Comparison of ENCODE assay signal across 8 cellular contexts in genomic region chr3:51500632-51501131, GRCh38. TPM values are rescaled to one million over a fixed set of nuclear protein-coding genes. Genes with fewer than 3 reads are reported as not detected.
DNase-seq lines count a peak whose midpoint lies in the region; ATAC-seq lines count a peak whose summit lies in the region.

No MANE protein-coding gene starts in this region.

- peak overlapping the region; percentile 79 for H3K4me3 Mint-ChIP-seq in activated naive CD4-positive, alpha-beta T cell treated with anti-CD3 and anti-CD28 coated beads, Interleukin-2, amount 10 ng/mL, durations not matched to agents 7 days and 5 days

- H3K9ac ChIP-seq in HUES6 (ENCODE audit: low read length): peak overlapping the region; percentile 38
- H3K9ac ChIP-seq in iPS-20b (ENCODE audit: low read depth, low read length): peak overlapping the region; percentile 75; the same call in 1 of the 2 replicates

- H3K27ac Mint-ChIP-seq in activated naive CD4-positive, alpha-beta T cell treated with anti-CD3 and anti-CD28 coated beads, Interleukin-2, amount 10 ng/mL, durations not matched to agents 7 days and 5 days: peak overlapping the region; percentile 92

- H3K27me3 ChIP-seq in HUES6 (ENCODE audit: control insufficient read depth, insufficient read depth, low read length) (no peaks in the 10 kb centered on the region), iPS-20b (ENCODE audit: insufficient read depth, low read length) (no peaks in the 10 kb centered on the region)

- peaks cover 11% of the 10 kb centered on the region for H3K27me3 Mint-ChIP-seq in activated naive CD4-positive, alpha-beta T cell treated with anti-CD3 and anti-CD28 coated beads, Interleukin-2, amount 10 ng/mL, durations not matched to agents 7 days and 5 days

- H3K4me1 ChIP-seq in HUES6 (ENCODE audit: control insufficient read depth, insufficient read depth, low read length) (no peaks in the 10 kb centered on the region), iPS-20b (ENCODE audit: insufficient read depth, low read length) (0 out of 2 replicates have a peak, but pooled peaks cover 3% of the 10 kb centered on the region)

- ATAC-seq in stimulated activated naive CD8-positive, alpha-beta T cell treated with anti-CD3 and anti-CD28 coated beads, Interleukin-15, Interleukin-2, amounts not matched to agents 100 U/mL and 50 U/mL, for 24 hours: no peak
- ATAC-seq in HG03378 (IDR thresholded peaks at IDR 0.05; ENCODE audit: unreplicated experiment): no peak

- no peaks in the 10 kb centered on the region for H3K36me3 Mint-ChIP-seq in activated naive CD4-positive, alpha-beta T cell treated with anti-CD3 and anti-CD28 coated beads, Interleukin-2, amount 10 ng/mL, durations not matched to agents 7 days and 5 days

- DNase-seq in activated naive CD4-positive, alpha-beta T cell treated with anti-CD3 and anti-CD28 coated beads, Interleukin-2, amount 10 ng/mL, durations not matched to agents 7 days and 5 days: peak; percentile 53
- peak; percentile 14 for DNase-seq in stimulated activated naive CD8-positive, alpha-beta T cell treated with anti-CD3 and anti-CD28 coated beads, Interleukin-15, Interleukin-2, amounts not matched to agents 100 U/mL and 50 U/mL, for 24 hours
- DNase-seq in NOMO-1 (lab: John Stamatoyannopoulos, UW; ENCODE audit: unreplicated experiment in 2 of 2) (no peak), SK-N-DZ (ENCODE audit: low spot score) (no peak), H4 (ENCODE audit: low spot score) (no peak)

- peaks cover 31% of the 10 kb centered on the region for H3K4me1 Mint-ChIP-seq in activated naive CD4-positive, alpha-beta T cell treated with anti-CD3 and anti-CD28 coated beads, Interleukin-2, amount 10 ng/mL, durations not matched to agents 7 days and 5 days

- peak overlapping the region; percentile 93 for H3K4me3 ChIP-seq in HUES6 (ENCODE audit: low read depth, low read length)
- H3K4me3 ChIP-seq in iPS-20b (ENCODE audit: low read length): peak overlapping the region; percentile 90; the same call in 1 of the 2 replicates

- H3K9me3 ChIP-seq in HUES6 (ENCODE audit: control insufficient read depth, insufficient read depth, low read depth, low read length) (no peaks in the 10 kb centered on the region), iPS-20b (ENCODE audit: insufficient read depth, low read depth, low read length) (no peaks in the 10 kb centered on the region)

- H3K27ac ChIP-seq in HUES6 (ENCODE audit: low read depth, low read length) (no peak overlapping the region), iPS-20b (ENCODE audit: low read length) (peak overlapping the region; percentile 22)

- CTCF ChIA-PET in activated naive CD4-positive, alpha-beta T cell treated with anti-CD3 and anti-CD28 coated beads, Interleukin-2, amount 10 ng/mL, durations not matched to agents 7 days and 5 days (lab: Charles Lee): interaction anchor here (0.8 to 5.9 kb wide), 21 partner anchors 10 to 884 kb away, joined by 3 to 156 read pairs (median 8); partner anchors contain the start of genes MANF, RAD54L2 and TEX264

- H3K9me3 Mint-ChIP-seq in activated naive CD4-positive, alpha-beta T cell treated with anti-CD3 and anti-CD28 coated beads, Interleukin-2, amount 10 ng/mL, durations not matched to agents 7 days and 5 days: no peaks in the 10 kb centered on the region

- H3K36me3 ChIP-seq in HUES6 (ENCODE audit: control insufficient read depth, insufficient read depth, low read length): peaks cover 6% of the 10 kb centered on the region
- H3K36me3 ChIP-seq in iPS-20b (ENCODE audit: insufficient read depth, low read depth, low read length): peaks cover 9% of the 10 kb centered on the region

RNA-seq across cellular contexts. Expression of gene DCAF1, which starts 0.9 kb away (rescaled TPM):
- polyA plus RNA-seq in SK-N-DZ (2014; cell fraction: cytosol; rRNA removed): 13.0 and 13.6 TPM in 2 replicates
- polyA plus RNA-seq in SK-N-DZ (2014; cell fraction: nucleus; rRNA removed): 17.3 and 29.6 TPM in 2 replicates
- 8.5 and 9.9 TPM in 2 replicates for total RNA-seq in H4 (2014; rRNA removed; shearing (Covaris generic))

RNA-seq across cellular contexts. Expression of gene RAD54L2, which starts 37.8 kb away (rescaled TPM):
- 5.5 TPM in 2 replicates for polyA plus RNA-seq in SK-N-DZ (2014; cell fraction: cytosol; rRNA removed)
- polyA plus RNA-seq in SK-N-DZ (2014; cell fraction: nucleus; rRNA removed): 6.4 and 7.1 TPM in 2 replicates
- 4.0 and 5.7 TPM in 2 replicates for total RNA-seq in H4 (2014; rRNA removed; shearing (Covaris generic))

Comparison
In these comparisons a context has a peak if more than half of its experiments do, and no peak if none do; other contexts are left out.
1. DNase-seq: peak in activated naive CD4-positive, alpha-beta T cell treated with anti-CD3 and anti-CD28 coated beads, Interleukin-2, amount 10 ng/mL, durations not matched to agents 7 days and 5 days (single experiment) and stimulated activated naive CD8-positive, alpha-beta T cell treated with anti-CD3 and anti-CD28 coated beads, Interleukin-15, Interleukin-2, amounts not matched to agents 100 U/mL and 50 U/mL, for 24 hours (single experiment); none in NOMO-1 (0 of 2), SK-N-DZ (single experiment) and H4 (single experiment).